ENCODE assay signal across 12 cellular contexts in the genomic region with DNA sequence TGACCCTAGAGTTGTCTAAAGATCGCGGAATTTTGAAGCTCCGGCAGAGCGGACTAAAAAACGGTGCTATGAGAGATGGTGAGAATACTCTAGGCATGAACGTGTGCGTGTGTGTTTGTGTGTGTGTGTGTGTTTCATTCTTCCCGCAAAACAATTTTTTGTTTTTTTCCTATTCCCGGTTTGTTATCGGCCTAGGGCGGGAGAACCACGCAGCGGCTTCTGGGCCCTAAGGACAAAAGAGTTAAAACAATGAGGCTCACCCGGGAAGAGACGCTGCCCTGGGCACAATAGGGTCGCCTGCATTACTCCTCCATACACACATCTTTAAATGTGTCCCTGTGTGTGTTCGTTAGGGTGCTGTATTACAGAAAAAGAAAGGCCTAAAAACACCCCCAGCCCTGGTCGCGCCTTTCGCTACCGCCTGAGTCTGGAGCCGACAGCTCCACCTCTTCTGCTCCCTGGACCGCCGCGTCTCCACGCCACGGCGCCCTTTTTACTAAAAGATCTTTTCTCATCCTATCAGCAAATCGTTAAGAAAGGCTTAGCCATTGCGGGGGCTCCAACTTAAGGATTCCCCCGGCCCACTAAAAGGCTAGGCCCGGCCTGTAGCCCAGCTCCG. TPM values are rescaled to one million over a fixed set of nuclear protein-coding genes. Genes with fewer than 3 reads are reported as not detected.
A peak's percentile ranks its signal among the peaks of the same experiment; 100 is the strongest.
DNase-seq lines count a peak whose midpoint lies in the region; ATAC-seq and TF ChIP-seq lines count a peak whose summit lies in the region.
"Had no signal": no experiment of that assay in that cellular context is flagged by ENCODE, and none has a peak within 500 bp of the region (broad histone marks: within the 10 kb centered on the region; RNA-seq: fewer than 3 reads in every experiment).

No MANE protein-coding gene starts in this region.

- POLR2A ChIA-PET in WTC11 (lab: Charles Lee), result interaction anchor here (0.8 to 1.3 kb wide), 4 partner anchors 8 to 23 kb away, joined by 3 to 4 read pairs (median 3); no protein-coding TSS in a partner anchor

- H3K4me1 ChIP-seq in skeletal muscle tissue (ENCODE audit: control insufficient read depth in 3 of 3, insufficient read depth in 3 of 3, low read length in 3 of 3), result peaks cover 18 to 20% (median 20%) of the 10 kb centered on the region in 3 donors

- peaks cover 7% of the 10 kb centered on the region for H3K4me1 Mint-ChIP-seq in activated CD4-positive, alpha-beta T cell treated with anti-CD3 and anti-CD28 coated beads, Interleukin-2, amount 10 ng/mL, durations not matched to agents 24 days and 14 days
- H3K4me1 Mint-ChIP-seq in WTC11, result peaks cover 71% of the 10 kb centered on the region

- TF ChIP-seq CTCF in WTC11 (IDR thresholded peaks at IDR 0.05), result no peak

- H3K9me3 ChIP-seq in iPS-18c (ENCODE audit: control insufficient read depth, insufficient read depth, low read length), result peaks cover 3% of the 10 kb centered on the region
- H3K9me3 ChIP-seq in skeletal muscle tissue (ENCODE audit: control insufficient read depth in 3 of 3, low read length in 3 of 3), result no peaks in the 10 kb centered on the region

- peaks cover 88% of the 10 kb centered on the region for H3K27me3 Mint-ChIP-seq in activated CD4-positive, alpha-beta T cell treated with anti-CD3 and anti-CD28 coated beads, Interleukin-2, amount 10 ng/mL, durations not matched to agents 24 days and 14 days
- H3K27me3 Mint-ChIP-seq in WTC11 (ENCODE audit: low read depth), result peaks cover 100% of the 10 kb centered on the region

- H3K4me3 ChIP-seq in iPS-18c (ENCODE audit: insufficient read depth, low read depth, low read length) (peak overlapping the region; percentile 21; the same call in 1 of the 2 replicates), skeletal muscle tissue (ENCODE audit: low read length in 3 of 3) (peak overlapping the region; percentile 75 to 95 (median 94))

- H3K36me3 Mint-ChIP-seq in activated CD4-positive, alpha-beta T cell treated with anti-CD3 and anti-CD28 coated beads, Interleukin-2, amount 10 ng/mL, durations not matched to agents 24 days and 14 days (ENCODE audit: low read depth), result peaks cover 16% of the 10 kb centered on the region
- no peaks in the 10 kb centered on the region; the same call in 1 of the 2 replicates for H3K36me3 Mint-ChIP-seq in WTC11

- peak overlapping the region; percentile 61 to 99 (median 91) for H3K9ac ChIP-seq in skeletal muscle tissue (ENCODE audit: low read depth in 1 of 3, low read length in 3 of 3)

- peak overlapping the region; percentile 96 for H3K27ac ChIP-seq in skeletal muscle tissue (ENCODE audit: low read depth, low read length)

- peaks cover 0 to 7% (median 0%) of the 10 kb centered on the region in 3 donors for H3K27me3 ChIP-seq in skeletal muscle tissue (ENCODE audit: control insufficient read depth in 3 of 3, insufficient read depth in 3 of 3, low read length in 3 of 3)

- peak; percentile 60 for DNase-seq in activated CD4-positive, alpha-beta T cell treated with anti-CD3 and anti-CD28 coated beads, Interleukin-2, amount 10 ng/mL, durations not matched to agents 24 days and 14 days
- DNase-seq in activated CD4-positive, alpha-beta T cell treated with anti-CD3 and anti-CD28 coated beads for 1 hour, result no peak
- no peak for DNase-seq in WTC11 (ENCODE audit: low spot score)
- DNase-seq in NCI-H1930 (lab: John Stamatoyannopoulos, UW), result no peak
- DNase-seq in D341Med (ENCODE audit: low spot score), result no peak
- DNase-seq: activated CD4-positive, CD25-positive, alpha-beta regulatory T cell treated with anti-CD3 and anti-CD28 coated beads, Interleukin-2, amount 50 U/mL, for 72 hours; caudate nucleus; hippocampal formation; MV-4-11 had no signal

- H3K9me3 Mint-ChIP-seq in activated CD4-positive, alpha-beta T cell treated with anti-CD3 and anti-CD28 coated beads, Interleukin-2, amount 10 ng/mL, durations not matched to agents 24 days and 14 days, result peaks cover 43% of the 10 kb centered on the region
- no peaks in the 10 kb centered on the region for H3K9me3 Mint-ChIP-seq in WTC11

- intact Hi-C loops in activated CD4-positive, alpha-beta T cell treated with anti-CD3 and anti-CD28 coated beads, Interleukin-2, amount 10 ng/mL, durations not matched to agents 24 days and 14 days (cut with micrococcal nuclease), result loop anchor here (1.0 kb wide), 1 partner anchor 22 kb away; no protein-coding TSS in a partner anchor

- ATAC-seq in WTC11, result no peak
- no peak for ATAC-seq in GM21360 (IDR thresholded peaks at IDR 0.05; ENCODE audit: unreplicated experiment)

- peak overlapping the region; percentile 82 for H3K27ac Mint-ChIP-seq in activated CD4-positive, alpha-beta T cell treated with anti-CD3 and anti-CD28 coated beads, Interleukin-2, amount 10 ng/mL, durations not matched to agents 24 days and 14 days
- no peak overlapping the region for H3K27ac Mint-ChIP-seq in WTC11

- peak overlapping the region; percentile 15 for H3K4me3 Mint-ChIP-seq in activated CD4-positive, alpha-beta T cell treated with anti-CD3 and anti-CD28 coated beads, Interleukin-2, amount 10 ng/mL, durations not matched to agents 24 days and 14 days
- peak overlapping the region; percentile 73 for H3K4me3 Mint-ChIP-seq in WTC11

- peaks cover 0 to 7% (median 3%) of the 10 kb centered on the region in 3 donors for H3K36me3 ChIP-seq in skeletal muscle tissue (ENCODE audit: control insufficient read depth in 3 of 3, insufficient read depth in 3 of 3, low read length in 3 of 3)

- CTCF ChIA-PET in WTC11 (lab: Charles Lee), result interaction anchor here (1.0 to 3.5 kb wide), 8 partner anchors 8 to 290 kb away, joined by 3 to 36 read pairs (median 4); no protein-coding TSS in a partner anchor

TF ChIP-seq in WTC11, 78 proteins besides CTCF, POLR2A, EP300 and RAD21:
- TF ChIP-seq ZNF671 (CRISPR knock-in tag; IDR thresholded peaks at IDR 0.05) (no peak), NR3C1 (CRISPR knock-in tag; conservative IDR thresholded peaks at IDR 0.05; ENCODE audit: low read depth) (no peak), IRF2 (CRISPR knock-in tag; IDR thresholded peaks at IDR 0.05; ENCODE audit: borderline replicate concordance, low read depth) (no peak)
- TF ChIP-seq, protein P1, sequence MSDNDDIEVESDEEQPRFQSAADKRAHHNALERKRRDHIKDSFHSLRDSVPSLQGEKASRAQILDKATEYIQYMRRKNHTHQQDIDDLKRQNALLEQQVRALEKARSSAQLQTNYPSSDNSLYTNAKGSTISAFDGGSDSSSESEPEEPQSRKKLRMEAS (CRISPR knock-in tag; IDR thresholded peaks at IDR 0.05), result no peak
- TF ChIP-seq, protein P2, sequence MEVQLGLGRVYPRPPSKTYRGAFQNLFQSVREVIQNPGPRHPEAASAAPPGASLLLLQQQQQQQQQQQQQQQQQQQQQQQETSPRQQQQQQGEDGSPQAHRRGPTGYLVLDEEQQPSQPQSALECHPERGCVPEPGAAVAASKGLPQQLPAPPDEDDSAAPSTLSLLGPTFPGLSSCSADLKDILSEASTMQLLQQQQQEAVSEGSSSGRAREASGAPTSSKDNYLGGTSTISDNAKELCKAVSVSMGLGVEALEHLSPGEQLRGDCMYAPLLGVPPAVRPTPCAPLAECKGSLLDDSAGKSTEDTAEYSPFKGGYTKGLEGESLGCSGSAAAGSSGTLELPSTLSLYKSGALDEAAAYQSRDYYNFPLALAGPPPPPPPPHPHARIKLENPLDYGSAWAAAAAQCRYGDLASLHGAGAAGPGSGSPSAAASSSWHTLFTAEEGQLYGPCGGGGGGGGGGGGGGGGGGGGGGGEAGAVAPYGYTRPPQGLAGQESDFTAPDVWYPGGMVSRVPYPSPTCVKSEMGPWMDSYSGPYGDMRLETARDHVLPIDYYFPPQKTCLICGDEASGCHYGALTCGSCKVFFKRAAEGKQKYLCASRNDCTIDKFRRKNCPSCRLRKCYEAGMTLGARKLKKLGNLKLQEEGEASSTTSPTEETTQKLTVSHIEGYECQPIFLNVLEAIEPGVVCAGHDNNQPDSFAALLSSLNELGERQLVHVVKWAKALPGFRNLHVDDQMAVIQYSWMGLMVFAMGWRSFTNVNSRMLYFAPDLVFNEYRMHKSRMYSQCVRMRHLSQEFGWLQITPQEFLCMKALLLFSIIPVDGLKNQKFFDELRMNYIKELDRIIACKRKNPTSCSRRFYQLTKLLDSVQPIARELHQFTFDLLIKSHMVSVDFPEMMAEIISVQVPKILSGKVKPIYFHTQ (CRISPR knock-in tag; IDR thresholded peaks at IDR 0.05), result no peak

RNA-seq across cellular contexts. Expression of a gene that starts 3.0 kb away (rescaled TPM):
- not detected in 2 replicates for total RNA-seq in activated CD4-positive, alpha-beta T cell treated with anti-CD3 and anti-CD28 coated beads, Interleukin-2, amount 10 ng/mL, durations not matched to agents 24 days and 14 days
- total RNA-seq in WTC11 (2021), result 0.07 to 0.11 TPM (median 0.09 TPM) in 3 replicates
- 49.6 TPM for total RNA-seq in skeletal muscle tissue

Comparison
In these comparisons a context has a peak if more than half of its experiments do, and no peak if none do; other contexts are left out.
1. RNA of a gene that starts 3.0 kb away (total RNA-seq): 49.6 TPM in skeletal muscle tissue (single experiment); 0.07 to 0.11 TPM in WTC11 and not detected in activated CD4-positive, alpha-beta T cell treated with anti-CD3 and anti-CD28 coated beads, Interleukin-2, amount 10 ng/mL, durations not matched to agents 24 days and 14 days; every median in the first group is over 10 times any median in the second.